In genomic region chr16:78447164-78447563, GRCh38 we compare ENCODE assay signal across 26 cellular contexts.
DNase-seq lines count a peak whose midpoint lies in the region; ATAC-seq, FAIRE-seq and TF ChIP-seq lines count a peak whose summit lies in the region.
"Had no signal": no experiment of that assay in that cellular context is flagged by ENCODE, and none has a peak within 500 bp of the region (broad histone marks: within the 10 kb centered on the region; RNA-seq: fewer than 3 reads in every experiment).

No MANE protein-coding gene starts in this region.

- H3K27me3 Mint-ChIP-seq in nephron (ENCODE audit: low read depth): no peaks in the 10 kb centered on the region
- H3K27me3 Mint-ChIP-seq: CD4-positive, alpha-beta memory T cell; CD4-positive, CD25-positive, alpha-beta regulatory T cell had no signal

- no peak overlapping the region for H4K91ac ChIP-seq in IMR-90 (ENCODE audit: insufficient read depth, low read depth, low read length)

- H3K36me3 Mint-ChIP-seq in nephron (ENCODE audit: low read depth): no peaks in the 10 kb centered on the region
- H3K36me3 Mint-ChIP-seq: CD14-positive monocyte; CD4-positive, alpha-beta memory T cell; CD4-positive, CD25-positive, alpha-beta regulatory T cell had no signal

- H3K9ac ChIP-seq in IMR-90 (ENCODE audit: low read depth, low read length) (no peak overlapping the region), K562 (ENCODE audit: insufficient read depth in 1 of 2, low read depth in 2 of 2, low read length in 2 of 2) (no peak overlapping the region)
- H3K9ac ChIP-seq: BLaER1 had no signal

- no peak overlapping the region for H4K5ac ChIP-seq in IMR-90 (ENCODE audit: low read depth, low read length)

- intact Hi-C loops in IMR-90 (cut with micrococcal nuclease): no loop called here
- intact Hi-C loops in K562 (cut with micrococcal nuclease): no loop called here
- intact Hi-C loops in stomach (cut with DNase I; ENCODE audit: low total_unique reads): no loop called here

- H3K4me2 ChIP-seq in IMR-90 (ENCODE audit: low read depth, low read length) (no peak overlapping the region), K562 (ENCODE audit: insufficient read depth, low read length) (no peak overlapping the region)
- H3K4me2 ChIP-seq: A549, BLaER1 had no signal

- H3K4me3 Mint-ChIP-seq in nephron: peak overlapping the region in 1 of 3 experiments; percentile 51
- H3K4me3 Mint-ChIP-seq: CD14-positive monocyte; CD4-positive, alpha-beta memory T cell; CD4-positive, CD25-positive, alpha-beta regulatory T cell; CD8-positive, alpha-beta memory T cell had no signal

- H4K20me1 ChIP-seq in IMR-90 (ENCODE audit: insufficient read depth, low read length) (no peaks in the 10 kb centered on the region), K562 (replicated peaks; ENCODE audit: control insufficient read depth, insufficient read depth, low read length) (no peaks in the 10 kb centered on the region)
- H4K20me1 ChIP-seq: BLaER1 had no signal

- H2AFZ ChIP-seq in IMR-90 (replicated peaks; ENCODE audit: low read length, poor library complexity) (no peak overlapping the region), K562 (ENCODE audit: low read depth, low read length) (no peak overlapping the region)

- TF ChIP-seq EP300 in K562 (IDR thresholded peaks at IDR 0.05; ENCODE audit: low read length) (no peak), stomach (IDR thresholded peaks at IDR 0.05) (no peak)

- no peak overlapping the region for H2BK120ac ChIP-seq in IMR-90 (ENCODE audit: low read depth, low read length)

- H3K4me1 ChIP-seq in IMR-90 (ENCODE audit: control insufficient read depth, insufficient read depth, low read length): no peaks in the 10 kb centered on the region
- H3K4me1 ChIP-seq in K562 (replicated peaks in 1 of 2; ENCODE audit: control insufficient read depth in 2 of 2, insufficient read depth in 2 of 2, low read length in 2 of 2): peaks cover 0 to 4% of the 10 kb centered on the region in 2 experiments; a peak in 2 of 5 replicates
- peaks cover 0 to 21% (median 7%) of the 10 kb centered on the region in 4 donors for H3K4me1 ChIP-seq in stomach
- H3K4me1 ChIP-seq: A549, BE2C, BLaER1 had no signal

- H2BK15ac ChIP-seq in IMR-90 (ENCODE audit: low read depth, low read length): no peak overlapping the region

- H3K14ac ChIP-seq in IMR-90 (replicated peaks; ENCODE audit: low read depth, low read length): no peak overlapping the region

- peak overlapping the region; percentile 51 to 90 (median 57) for H3K27ac Mint-ChIP-seq in nephron
- H3K27ac Mint-ChIP-seq: CD14-positive monocyte; CD4-positive, alpha-beta memory T cell; CD4-positive, CD25-positive, alpha-beta regulatory T cell; CD8-positive, alpha-beta memory T cell had no signal

- H4K8ac ChIP-seq in IMR-90 (ENCODE audit: low read depth in 2 of 2, low read length in 2 of 2): no peak overlapping the region

- TF ChIP-seq POLR2A in IMR-90 (IDR thresholded peaks at IDR 0.05; ENCODE audit: low read depth, low read length) (no peak), K562 (conservative IDR thresholded peaks at IDR 0.05) (no peak), stomach (IDR thresholded peaks at IDR 0.05) (no peak)

- H3K18ac ChIP-seq in IMR-90 (ENCODE audit: low read depth, low read length): no peak overlapping the region

- no peak overlapping the region for H2AK9ac ChIP-seq in IMR-90 (replicated peaks; ENCODE audit: low read depth, low read length, poor library complexity)

- dilution Hi-C loops in IMR-90 (cut with HindIII; ENCODE audit: low sequenced_read_pairs, unreplicated experiment): no loop called here

- no peak overlapping the region for H3K4me3 ChIP-seq in IMR-90 (ENCODE audit: insufficient read depth, low read depth, low read length)
- H3K4me3 ChIP-seq in K562: no peak overlapping the region
- no peak overlapping the region for H3K4me3 ChIP-seq in stomach
- H3K4me3 ChIP-seq: A549, BLaER1, GM12878 had no signal

- TF ChIP-seq RAD21 in IMR-90 (IDR thresholded peaks at IDR 0.05; ENCODE audit: low read length): no peak
- no peak for TF ChIP-seq RAD21 in K562 (CRISPR knock-in tag; conservative IDR thresholded peaks at IDR 0.05 in 1 of 2, IDR thresholded peaks at IDR 0.05 in 1 of 2)

- H3K27me3 ChIP-seq in IMR-90 (ENCODE audit: control insufficient read depth, insufficient read depth, low read length) (no peaks in the 10 kb centered on the region), K562 (ENCODE audit: control insufficient read depth in 2 of 2, insufficient read depth in 2 of 2, low read length in 2 of 2) (no peaks in the 10 kb centered on the region; a peak in 1 of 5 replicates), stomach (no peaks in the 10 kb centered on the region)
- H3K27me3 ChIP-seq: BE2C, BLaER1 had no signal

- H3K27ac ChIP-seq in IMR-90 (ENCODE audit: insufficient read depth, low read length) (no peak overlapping the region), K562 (ENCODE audit: extremely low read depth, low read depth, low read length) (no peak overlapping the region), stomach (no peak overlapping the region)
- H3K27ac ChIP-seq: 22Rv1, A549, BLaER1 had no signal

- in situ Hi-C loops in IMR-90 (cut with MboI; ENCODE audit: low sequenced_read_pairs) (no loop called here), K562 (cut with MboI) (no loop called here)

- H3K23ac ChIP-seq in IMR-90 (ENCODE audit: low read depth, low read length): no peak overlapping the region

- FAIRE-seq in K562 (lab: Jason Lieb, UNC): no peak
- FAIRE-seq: A549, GM12878, GM12892 had no signal

- H3K79me2 ChIP-seq in K562 (ENCODE audit: control insufficient read depth, insufficient read depth, low read length): no peaks in the 10 kb centered on the region

- H3K9me3 Mint-ChIP-seq in nephron: no peaks in the 10 kb centered on the region
- H3K9me3 Mint-ChIP-seq: CD14-positive monocyte; CD4-positive, alpha-beta memory T cell; CD4-positive, CD25-positive, alpha-beta regulatory T cell; CD8-positive, alpha-beta memory T cell had no signal

- BruUV-seq in IMR-90 (replicated peaks; lab: Mats Ljungman, UMichigan) (no TSS peak), K562 (replicated peaks; lab: Mats Ljungman, UMichigan) (no TSS peak)

- H2BK20ac ChIP-seq in IMR-90 (ENCODE audit: low read depth, low read length): no peak overlapping the region

- H3K56ac ChIP-seq in IMR-90 (ENCODE audit: extremely low read depth, insufficient read depth, low read length): no peak overlapping the region

- ATAC-seq in IMR-90 (ENCODE audit: low read depth) (no peak), K562 (no peak), GM18519 (IDR thresholded peaks at IDR 0.05; ENCODE audit: low FRiP score, unreplicated experiment) (no peak)
- ATAC-seq: A549, GM12878 had no signal

- WGBS in IMR-90 (ENCODE audit: extremely low coverage in 2 of 2, insufficient read length in 1 of 2), 2 experiments: no CpG with 5 or more reads among the region's 2 CpGs
- WGBS in K562 (ENCODE audit: insufficient coverage, low coverage, missing lambda C conversion rate): 28% methylated on average over 2 of the region's 2 CpGs
- WGBS in stomach, 5 donors: 52 to 79% (median 69%) methylated on average over 2 of the region's 2 CpGs

- no peak overlapping the region for H3K4ac ChIP-seq in IMR-90 (ENCODE audit: low read depth, low read length)

- peaks cover 4% of the 10 kb centered on the region; the same call in 1 of the 2 replicates for H3K9me3 ChIP-seq in IMR-90 (ENCODE audit: control insufficient read depth, insufficient read depth, low read length)
- no peaks in the 10 kb centered on the region for H3K9me3 ChIP-seq in K562 (replicated peaks; ENCODE audit: control insufficient read depth, insufficient read depth, low read depth, low read length)
- no peaks in the 10 kb centered on the region for H3K9me3 ChIP-seq in stomach
- H3K9me3 ChIP-seq: A549, BLaER1 had no signal

- DNase-seq in NOMO-1 treated with DMSO at 0.1 percent for 48 hours (lab: John Stamatoyannopoulos, UW; ENCODE audit: unreplicated experiment): peak; percentile 59
- no peak for DNase-seq in NOMO-1 treated with dmso at 0.1 percent for 144 hours (lab: John Stamatoyannopoulos, UW; ENCODE audit: unreplicated experiment)
- DNase-seq in IMR-90: no peak
- no peak for DNase-seq in K562 (ENCODE audit: extremely low read depth in 1 of 4, low spot score in 3 of 4)
- DNase-seq in AG08395 (ENCODE audit: low spot score): no peak
- DNase-seq in stomach: no peak
- DNase-seq: BE2C; C1 segment of cervical spinal cord; CD4-positive, alpha-beta memory T cell; CD4-positive, CD25-positive, alpha-beta regulatory T cell; CD8-positive, alpha-beta memory T cell; COR-L47; DMS153; DMS53; DMS79; DND-41; EL; GDM1 had no signal

- no peak overlapping the region for H2BK5ac ChIP-seq in IMR-90 (ENCODE audit: low read depth, low read length, poor library complexity, severe bottlenecking)

- no peaks in the 10 kb centered on the region for H3K79me1 ChIP-seq in IMR-90 (ENCODE audit: low read depth in 1 of 2, low read length in 2 of 2)

- H3K36me3 ChIP-seq in IMR-90 (ENCODE audit: control insufficient read depth, insufficient read depth, low read length): no peaks in the 10 kb centered on the region
- H3K36me3 ChIP-seq in K562 (ENCODE audit: control insufficient read depth, insufficient read depth, low read length): no peaks in the 10 kb centered on the region
- H3K36me3 ChIP-seq in stomach: no peaks in the 10 kb centered on the region
- H3K36me3 ChIP-seq: BE2C, BLaER1 had no signal

- TF ChIP-seq CTCF in IMR-90 (conservative IDR thresholded peaks at IDR 0.05; ENCODE audit: low read depth, low read length) (no peak), K562 (IDR thresholded peaks at IDR 0.05 in 2 of 3, conservative IDR thresholded peaks at IDR 0.05 in 1 of 3; ENCODE audit: insufficient read depth in 2 of 3, low read depth in 1 of 3, low read length in 3 of 3) (no peak), nephron (IDR thresholded peaks at IDR 0.05; ENCODE audit: unreplicated experiment in 3 of 3) (no peak), stomach (IDR thresholded peaks at IDR 0.05) (no peak)

- H3K4me1 Mint-ChIP-seq in nephron: peaks cover 48% of the 10 kb centered on the region

- POLR2A ChIA-PET in IMR-90 (lab: Charles Lee; ENCODE audit: unreplicated experiment) (no interaction called here), K562 (lab: Yijun Ruan, JAX) (interaction anchor here (0.7 to 0.9 kb wide), 2 partner anchors 21 to 480 kb away, joined by 3 to 4 read pairs; no protein-coding TSS in a partner anchor)

- H2AK5ac ChIP-seq in IMR-90 (ENCODE audit: low read depth, low read length): no peak overlapping the region

- H3K9me1 ChIP-seq in IMR-90 (ENCODE audit: insufficient read depth, low read length) (no peaks in the 10 kb centered on the region), K562 (ENCODE audit: control insufficient read depth, insufficient read depth, low read length) (no peaks in the 10 kb centered on the region)

- CTCF ChIA-PET in IMR-90 (lab: Yijun Ruan, JAX) (no interaction called here), K562 (lab: Yijun Ruan, JAX; ENCODE audit: low intra/inter-chr PET ratio) (no interaction called here)

TF ChIP-seq in IMR-90, 13 proteins besides CTCF, POLR2A, EP300 and RAD21:
- TF ChIP-seq FOS (IDR thresholded peaks at IDR 0.05; ENCODE audit: low read depth, low read length): no peak
- TF ChIP-seq CEBPB (IDR thresholded peaks at IDR 0.05; ENCODE audit: low read depth, low read length): peak; percentile 59
TF ChIP-seq in IMR-90: peak in this region for 1.
